In the genomic region with DNA sequence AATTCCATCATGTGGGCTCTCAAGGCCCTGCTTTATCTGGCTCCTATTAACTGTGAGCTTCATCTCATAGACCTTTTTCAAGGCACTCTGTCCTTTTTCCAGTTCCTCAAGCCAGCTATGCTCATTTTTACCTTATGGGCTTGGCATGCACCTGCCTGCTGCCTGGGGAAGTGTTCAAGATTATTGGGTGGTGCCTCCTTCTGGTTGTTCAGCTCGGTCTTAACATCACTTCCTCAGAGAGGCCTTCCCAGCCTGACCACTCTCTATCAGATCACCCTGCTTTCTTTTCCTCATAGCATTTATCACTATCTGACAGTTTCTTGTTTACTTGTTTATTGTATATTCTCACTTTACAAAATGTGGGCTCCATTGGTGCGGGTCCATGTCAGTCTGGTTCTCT, we compare ENCODE assay signal across 28 cellular contexts.
DNase-seq lines count a peak whose midpoint lies in the region; ATAC-seq, FAIRE-seq and TF ChIP-seq lines count a peak whose summit lies in the region.
"Had no signal": no experiment of that assay in that cellular context is flagged by ENCODE, and none has a peak within 500 bp of the region (broad histone marks: within the 10 kb centered on the region; RNA-seq: fewer than 3 reads in every experiment).

No MANE protein-coding gene starts in this region.

- no peak overlapping the region for H3K27ac ChIP-seq in PC-9
- no peak overlapping the region for H3K27ac ChIP-seq in K562 (ENCODE audit: extremely low read depth, low read depth, low read length)
- H3K27ac ChIP-seq: BLaER1 had no signal

- H3K4me2 ChIP-seq in PC-9 (no peak overlapping the region), K562 (ENCODE audit: insufficient read depth, low read length) (no peak overlapping the region)
- H3K4me2 ChIP-seq: BLaER1 had no signal

- no peaks in the 10 kb centered on the region for H3K9me1 ChIP-seq in K562 (ENCODE audit: control insufficient read depth, insufficient read depth, low read length)

- ATAC-seq in K562 (no peak), mucosa of descending colon (peak; percentile 33)
- ATAC-seq: GM12878 had no signal

- peaks cover 3% of the 10 kb centered on the region for H3K9me3 Mint-ChIP-seq in activated T-helper 2 cell treated with anti-CD3 and anti-CD28 coated beads, Interferon-gamma antibody, Interleukin-2, Interleukin-4, amounts not matched to agents 10 μg/mL and 5 μg/mL and 100 μg/mL, durations not matched to agents 14 hours and 24 hours and 36 hours

- no peaks in the 10 kb centered on the region for H3K9me2 ChIP-seq in PC-9 (ENCODE audit: insufficient read depth)

- H3K27me3 Mint-ChIP-seq in activated T-helper 2 cell treated with anti-CD3 and anti-CD28 coated beads, Interferon-gamma antibody, Interleukin-2, Interleukin-4, amounts not matched to agents 10 μg/mL and 5 μg/mL and 100 μg/mL, durations not matched to agents 14 hours and 24 hours and 36 hours (ENCODE audit: low read depth), result peaks cover 2% of the 10 kb centered on the region
- H3K27me3 Mint-ChIP-seq: CD4-positive, alpha-beta memory T cell; CD4-positive, CD25-positive, alpha-beta regulatory T cell had no signal

- no peaks in the 10 kb centered on the region for H3K27me3 ChIP-seq in PC-9 (ENCODE audit: insufficient read depth, low read depth)
- peaks cover 0 to 3% of the 10 kb centered on the region in 2 experiments; a peak in 1 of 5 replicates for H3K27me3 ChIP-seq in K562 (ENCODE audit: control insufficient read depth in 2 of 2, insufficient read depth in 2 of 2, low read length in 2 of 2)
- H3K27me3 ChIP-seq: BE2C, BLaER1 had no signal

- no peak overlapping the region for H3K4me3 Mint-ChIP-seq in activated T-helper 2 cell treated with anti-CD3 and anti-CD28 coated beads, Interferon-gamma antibody, Interleukin-2, Interleukin-4, amounts not matched to agents 10 μg/mL and 5 μg/mL and 100 μg/mL, durations not matched to agents 14 hours and 24 hours and 36 hours (ENCODE audit: low read depth)
- H3K4me3 Mint-ChIP-seq: CD14-positive monocyte; CD4-positive, alpha-beta memory T cell; CD4-positive, CD25-positive, alpha-beta regulatory T cell had no signal

- no peaks in the 10 kb centered on the region for H3K4me1 Mint-ChIP-seq in activated T-helper 2 cell treated with anti-CD3 and anti-CD28 coated beads, Interferon-gamma antibody, Interleukin-2, Interleukin-4, amounts not matched to agents 10 μg/mL and 5 μg/mL and 100 μg/mL, durations not matched to agents 14 hours and 24 hours and 36 hours (ENCODE audit: low read depth)
- H3K4me1 Mint-ChIP-seq: CD14-positive monocyte; CD4-positive, alpha-beta memory T cell; CD4-positive, CD25-positive, alpha-beta regulatory T cell; CD8-positive, alpha-beta memory T cell had no signal

- BruUV-seq in PC-9 (replicated peaks; lab: Mats Ljungman, UMichigan) (no TSS peak), K562 (replicated peaks; lab: Mats Ljungman, UMichigan) (no TSS peak)

- H3F3A ChIP-seq in PC-9 (ENCODE audit: insufficient read depth, low read depth), result no peaks in the 10 kb centered on the region

- no peak for TF ChIP-seq CTCF in PC-9 (conservative IDR thresholded peaks at IDR 0.05)
- TF ChIP-seq CTCF in K562 (IDR thresholded peaks at IDR 0.05 in 2 of 3, conservative IDR thresholded peaks at IDR 0.05 in 1 of 3; ENCODE audit: insufficient read depth in 2 of 3, low read depth in 1 of 3, low read length in 3 of 3), result no peak
- no peak for TF ChIP-seq CTCF in mucosa of descending colon (IDR thresholded peaks at IDR 0.05)

- no peaks in the 10 kb centered on the region for H4K20me1 ChIP-seq in PC-9 (ENCODE audit: insufficient read depth)
- H4K20me1 ChIP-seq in K562 (replicated peaks; ENCODE audit: control insufficient read depth, insufficient read depth, low read length), result no peaks in the 10 kb centered on the region
- H4K20me1 ChIP-seq: BLaER1 had no signal

- POLR2A ChIA-PET in PC-9 (lab: Charles Lee; ENCODE audit: unreplicated experiment), result no interaction called here
- POLR2A ChIA-PET in K562 (lab: Yijun Ruan, JAX), result interaction anchor here (0.6 kb wide), 1 partner anchor 239 kb away, joined by 3 read pairs; no protein-coding TSS in a partner anchor

- no peaks in the 10 kb centered on the region for H3K36me3 Mint-ChIP-seq in activated T-helper 2 cell treated with anti-CD3 and anti-CD28 coated beads, Interferon-gamma antibody, Interleukin-2, Interleukin-4, amounts not matched to agents 10 μg/mL and 5 μg/mL and 100 μg/mL, durations not matched to agents 14 hours and 24 hours and 36 hours (ENCODE audit: low read depth)
- H3K36me3 Mint-ChIP-seq: CD14-positive monocyte; CD4-positive, alpha-beta memory T cell; CD4-positive, CD25-positive, alpha-beta regulatory T cell; CD8-positive, alpha-beta memory T cell had no signal

- no peak overlapping the region for H3K4me3 ChIP-seq in PC-9
- H3K4me3 ChIP-seq in K562, result no peak overlapping the region
- H3K4me3 ChIP-seq in mucosa of descending colon, result no peak overlapping the region
- H3K4me3 ChIP-seq: BLaER1, GM12878 had no signal

- no peak for FAIRE-seq in K562 (lab: Jason Lieb, UNC)
- FAIRE-seq: A204.1, GM12878, GM12892, GM18507 had no signal

- TF ChIP-seq EP300 in K562 (IDR thresholded peaks at IDR 0.05; ENCODE audit: low read length), result no peak

- in situ Hi-C loops in K562 (cut with MboI), result no loop called here

- H3K79me2 ChIP-seq in PC-9 (ENCODE audit: low read depth) (no peaks in the 10 kb centered on the region), K562 (ENCODE audit: control insufficient read depth, insufficient read depth, low read length) (no peaks in the 10 kb centered on the region)

- no peak overlapping the region for H3K9ac ChIP-seq in K562 (ENCODE audit: insufficient read depth in 1 of 2, low read depth in 2 of 2, low read length in 2 of 2)
- H3K9ac ChIP-seq: BLaER1 had no signal

- TF ChIP-seq RAD21 in K562 (CRISPR knock-in tag; conservative IDR thresholded peaks at IDR 0.05 in 1 of 2, IDR thresholded peaks at IDR 0.05 in 1 of 2), result 0 out of 4 replicates have a peak, but pooled peaks of 1 of the 2 experiments have one; percentile 12

- intact Hi-C loops in PC-9 (cut with micrococcal nuclease; ENCODE audit: unreplicated experiment), result no loop called here
- intact Hi-C loops in K562 (cut with micrococcal nuclease), result no loop called here
- intact Hi-C loops in mucosa of descending colon (cut with DNase I, micrococcal nuclease), result no loop called here
- intact Hi-C loops in activated T-helper 2 cell treated with anti-CD3 and anti-CD28 coated beads, Interferon-gamma antibody, Interleukin-2, Interleukin-4, amounts not matched to agents 10 μg/mL and 5 μg/mL and 100 μg/mL, durations not matched to agents 14 hours and 24 hours and 36 hours (cut with micrococcal nuclease), result no loop called here

- H2AFZ ChIP-seq in PC-9 (peak overlapping the region; percentile 27; the same call in 1 of the 2 replicates), K562 (ENCODE audit: low read depth, low read length) (no peak overlapping the region)

- H3K4me1 ChIP-seq in PC-9 (replicated peaks; ENCODE audit: insufficient read depth), result 0 out of 2 replicates have a peak, but pooled peaks cover under 1% of the 10 kb centered on the region
- H3K4me1 ChIP-seq in K562 (replicated peaks in 1 of 2; ENCODE audit: control insufficient read depth in 2 of 2, insufficient read depth in 2 of 2, low read length in 2 of 2), result peaks cover 0 to 4% of the 10 kb centered on the region in 2 experiments; a peak in 1 of 5 replicates
- H3K4me1 ChIP-seq in mucosa of descending colon (ENCODE audit: low read depth), result no peaks in the 10 kb centered on the region

- no peak overlapping the region for H3K27ac Mint-ChIP-seq in activated T-helper 2 cell treated with anti-CD3 and anti-CD28 coated beads, Interferon-gamma antibody, Interleukin-2, Interleukin-4, amounts not matched to agents 10 μg/mL and 5 μg/mL and 100 μg/mL, durations not matched to agents 14 hours and 24 hours and 36 hours
- H3K27ac Mint-ChIP-seq: CD4-positive, alpha-beta memory T cell; CD4-positive, CD25-positive, alpha-beta regulatory T cell had no signal

- CTCF ChIA-PET in PC-9 (lab: Charles Lee) (no interaction called here), K562 (lab: Yijun Ruan, JAX; ENCODE audit: low intra/inter-chr PET ratio) (interaction anchor here (0.6 kb wide), 1 partner anchor 46 kb away, joined by 3 read pairs; no protein-coding TSS in a partner anchor)

- 6% methylated on average over 2 of the region's 2 CpGs for WGBS in K562 (ENCODE audit: insufficient coverage, low coverage, missing lambda C conversion rate)

- H3K9me3 ChIP-seq in PC-9 (ENCODE audit: insufficient read depth, low read depth), result no peaks in the 10 kb centered on the region
- H3K9me3 ChIP-seq in K562 (replicated peaks; ENCODE audit: control insufficient read depth, insufficient read depth, low read depth, low read length), result no peaks in the 10 kb centered on the region
- no peaks in the 10 kb centered on the region for H3K9me3 ChIP-seq in mucosa of descending colon

- H3K36me3 ChIP-seq in PC-9 (ENCODE audit: low read depth), result no peaks in the 10 kb centered on the region
- no peaks in the 10 kb centered on the region for H3K36me3 ChIP-seq in K562 (ENCODE audit: control insufficient read depth, insufficient read depth, low read length)
- no peaks in the 10 kb centered on the region for H3K36me3 ChIP-seq in mucosa of descending colon (ENCODE audit: low read depth)

- DNase-seq in PC-9 (no peak), K562 (ENCODE audit: extremely low read depth in 1 of 4, low spot score in 3 of 4) (no peak), mucosa of descending colon (no peak), HUDEP-2 (lab: John Stamatoyannopoulos, UW; ENCODE audit: unreplicated experiment in 76 of 76) (no peak), NCI-H748 (lab: John Stamatoyannopoulos, UW; ENCODE audit: unreplicated experiment) (no peak)
- no peak for DNase-seq in stimulated activated naive CD4-positive, alpha-beta T cell (lab: John Stamatoyannopoulos, UW)
- DNase-seq in activated T-helper 2 cell treated with anti-CD3 and anti-CD28 coated beads, Interferon-gamma antibody, Interleukin-2, Interleukin-4, amounts not matched to agents 10 μg/mL and 5 μg/mL and 100 μg/mL, durations not matched to agents 14 hours and 24 hours and 36 hours (ENCODE audit: low spot score), result no peak
- DNase-seq: 8988T; ACHN; BE2C; C1 segment of cervical spinal cord; CD4-positive, alpha-beta memory T cell; CD4-positive, CD25-positive, alpha-beta regulatory T cell; CD8-positive, alpha-beta memory T cell; COR-L47; DMS 273 treated with DMSO at 0.1 percent for 48 hours; DMS153; DMS53; DMS79; DND-41; EL; GDM1 had no signal

- TF ChIP-seq POLR2A in K562 (conservative IDR thresholded peaks at IDR 0.05), result no peak

TF ChIP-seq in K562, 482 proteins besides CTCF, POLR2A, EP300 and RAD21 (continues in another document):
- peak; percentile 31 for TF ChIP-seq ZFP36 (IDR thresholded peaks at IDR 0.05; ENCODE audit: low read depth, low read length, partially characterized antibody)
